ENCODE assay signal across 22 cellular contexts in genomic region chr10:132489704-132490534, GRCh38. TPM values are rescaled to one million over a fixed set of nuclear protein-coding genes. Genes with fewer than 3 reads are reported as not detected.
DNase-seq lines count a peak whose midpoint lies in the region; ATAC-seq and FAIRE-seq lines count a peak whose summit lies in the region.
"Had no signal": no experiment of that assay in that cellular context is flagged by ENCODE, and none has a peak within 500 bp of the region (broad histone marks: within the 10 kb centered on the region; RNA-seq: fewer than 3 reads in every experiment).

No MANE protein-coding gene starts in this region.

- intact Hi-C loops in Right ventricle myocardium superior (cut with DNase I) (no loop called here), left ventricle myocardium superior (cut with micrococcal nuclease) (no loop called here), posterior vena cava (cut with DNase I) (loop anchor here in 1 of 2 donors (10.0 kb wide), 1 partner anchor 145 kb away; no protein-coding TSS in a partner anchor)

- DNase-seq in Right ventricle myocardium superior: peak; percentile 30
- DNase-seq in left ventricle myocardium superior: no peak
- DNase-seq in iPS-NIHi11 (ENCODE audit: low spot score): peak; percentile 4
- peak; percentile 54 for DNase-seq in posterior vena cava (ENCODE audit: low spot score)
- DNase-seq in urothelium cell line (ENCODE audit: low spot score): no peak
- no peak for DNase-seq in HK-2 (ENCODE audit: unreplicated experiment)
- no peak for DNase-seq in HT-29 (ENCODE audit: low spot score)
- DNase-seq: BE2C; Caco-2; CD4-positive, alpha-beta T cell; NCI-H1092; NCI-H146; NCI-H2081 treated with DMSO at 0.1 percent for 48 hours; NCI-H510A; NCI-H774; OCI-M1; SIG-M5 had no signal

- no peak for ATAC-seq in Right ventricle myocardium superior (ENCODE audit: poor library complexity)
- ATAC-seq in left ventricle myocardium superior: no peak
- ATAC-seq in GM18498 (IDR thresholded peaks at IDR 0.05; ENCODE audit: unreplicated experiment): no peak
- ATAC-seq: HCT116, SK-N-SH treated with all-trans-retinoic acid at 6 μM for 48 hours had no signal

- FAIRE-seq in urothelium cell line (lab: Jason Lieb, UNC): no peak
- FAIRE-seq: A204.1, G401.6 had no signal

RNA-seq across cellular contexts. Expression of gene INPP5A, which starts 47.7 kb away (rescaled TPM):
- total RNA-seq in Right ventricle myocardium superior: 99.1 TPM
- 108 TPM for total RNA-seq in left ventricle myocardium superior
- total RNA-seq in posterior vena cava: 100 to 1,000 TPM in 1 of 2 donors, 10 to 100 TPM in 1; 65.2 to 102 TPM
- 18.0 and 22.7 TPM in 2 replicates for total RNA-seq in HT-29 (2014; rRNA removed; shearing (Covaris generic))

Comparison
In these comparisons a context has a peak if more than half of its experiments do, and no peak if none do; other contexts are left out.
1. DNase-seq: peak in Right ventricle myocardium superior (single experiment), iPS-NIHi11 (single experiment) and posterior vena cava (single experiment); none in left ventricle myocardium superior (single experiment), urothelium cell line (single experiment), HK-2 (single experiment) and HT-29 (single experiment).